In genomic region chr3:1346386-1346785, GRCh38 we compare ENCODE assay signal across 25 cellular contexts.
"Had no signal": no experiment of that assay in that cellular context is flagged by ENCODE, and none has a peak within 500 bp of the region (broad histone marks: within the 10 kb centered on the region; RNA-seq: fewer than 3 reads in every experiment).

No MANE protein-coding gene starts in this region.

- H3K4me3 ChIP-seq: MG63, PC-9 had no signal

- H3K9ac ChIP-seq: KMS-11 had no signal

- H3K9me3 Mint-ChIP-seq: activated naive CD4-positive, alpha-beta T cell treated with anti-CD3 and anti-CD28 coated beads for 36 hours had no signal

- H3K4me3 Mint-ChIP-seq: activated naive CD4-positive, alpha-beta T cell treated with anti-CD3 and anti-CD28 coated beads for 36 hours; activated naive CD8-positive, alpha-beta T cell; activated T-helper 17 cell treated with anti-CD3 and anti-CD28 coated beads, Interleukin-2, amount 50 U/mL, for 72 hours; brain; central memory CD8-positive, alpha-beta T cell; T-helper 17 cell; WTC11 had no signal

- ATAC-seq: activated T-helper 17 cell treated with anti-CD3 and anti-CD28 coated beads, Interleukin-2, amount 50 U/mL, for 72 hours; T-helper 17 cell; WTC11 had no signal

- H3K9me3 ChIP-seq: MG63 had no signal

- H3K4me1 Mint-ChIP-seq: activated T-helper 17 cell treated with anti-CD3 and anti-CD28 coated beads, Interleukin-2, amount 50 U/mL, for 72 hours; brain; central memory CD8-positive, alpha-beta T cell; T-helper 17 cell; WTC11 had no signal

- H2AFZ ChIP-seq: PC-9 had no signal

- H3K36me3 Mint-ChIP-seq: activated naive CD8-positive, alpha-beta T cell; brain had no signal

- H3K27me3 ChIP-seq: MG63 had no signal

- H3K27ac ChIP-seq: KMS-11, PC-9 had no signal

- DNase-seq: activated CD4-positive, alpha-beta T cell treated with anti-CD3 and anti-CD28 coated beads for 48 hours; activated CD4-positive, alpha-beta T cell treated with anti-CD3 and anti-CD28 coated beads, Interleukin-2, amount 50 U/mL, for 4 hours; activated CD4-positive, CD25-positive, alpha-beta regulatory T cell treated with anti-CD3 and anti-CD28 coated beads, Interleukin-2, amount 50 U/mL, for 72 hours; activated CD8-positive, alpha-beta memory T cell treated with anti-CD3 and anti-CD28 coated beads for 24 hours; activated gamma-delta T cell; activated naive CD4-positive, alpha-beta T cell treated with anti-CD3 and anti-CD28 coated beads for 36 hours; activated T-cell treated with anti-CD3 and anti-CD28 coated beads, Interleukin-2, amount 50 U/mL, for 48 hours; amygdala; MG63; NCI-H146; NCI-H187 treated with DMSO at 0.1 percent for 48 hours; NCI-H2081 treated with DMSO at 0.1 percent for 48 hours; NCI-H2171 treated with DMSO at 0.1 percent for 48 hours; NCI-H226; NCI-H526; PC-9; SHP77 treated with DMSO at 0.1 percent for 48 hours; T-helper 17 cell; T-helper 9 cell had no signal

- H3K27ac Mint-ChIP-seq: activated naive CD4-positive, alpha-beta T cell treated with anti-CD3 and anti-CD28 coated beads for 36 hours; activated naive CD8-positive, alpha-beta T cell; activated T-helper 17 cell treated with anti-CD3 and anti-CD28 coated beads, Interleukin-2, amount 50 U/mL, for 72 hours; brain; T-helper 17 cell; WTC11 had no signal

- H3K4me2 ChIP-seq: KMS-11, PC-9 had no signal

- H3K36me3 ChIP-seq: MG63 had no signal

- H3K27me3 Mint-ChIP-seq: activated naive CD8-positive, alpha-beta T cell; activated T-helper 17 cell treated with anti-CD3 and anti-CD28 coated beads, Interleukin-2, amount 50 U/mL, for 72 hours; central memory CD8-positive, alpha-beta T cell; T-helper 17 cell had no signal
